ENCODE assay signal across 15 cellular contexts in the genomic region with DNA sequence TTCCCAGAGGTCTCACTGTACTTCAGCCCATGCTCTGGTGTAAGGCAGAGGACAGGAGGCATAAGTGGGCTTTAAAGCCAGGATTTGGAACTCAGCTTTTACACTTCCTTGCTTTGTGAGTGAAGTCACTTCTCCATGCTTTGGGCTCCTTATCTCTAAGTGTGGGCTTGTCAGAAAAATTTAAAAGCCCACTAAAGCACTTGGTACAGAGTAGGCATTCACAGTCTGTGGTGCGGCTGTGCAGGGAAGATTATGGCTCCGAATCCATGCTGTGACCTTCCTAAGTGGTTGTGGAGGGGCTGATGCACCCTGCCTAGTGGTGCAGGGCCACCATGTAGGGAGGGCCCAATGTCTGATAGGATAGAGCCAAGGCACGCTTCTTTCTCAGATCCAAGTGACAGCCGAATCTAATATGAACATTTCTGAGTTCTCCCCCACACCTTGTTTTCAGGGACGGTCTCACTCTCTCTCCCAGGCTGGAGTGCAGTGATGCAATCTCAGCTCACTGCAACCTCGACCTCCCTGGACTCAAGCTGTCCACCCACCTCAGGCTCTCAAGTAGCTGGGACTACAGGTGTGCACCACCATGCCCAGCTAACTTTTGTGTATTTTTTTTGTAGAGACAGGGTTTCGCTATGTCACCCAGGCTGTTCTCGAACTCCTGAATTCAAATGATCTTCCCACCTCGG.
"Had no signal": no experiment of that assay in that cellular context is flagged by ENCODE, and none has a peak within 500 bp of the region (broad histone marks: within the 10 kb centered on the region; RNA-seq: fewer than 3 reads in every experiment).

No MANE protein-coding gene starts in this region.

- H3K4me3 Mint-ChIP-seq: activated naive CD8-positive, alpha-beta T cell; activated T-helper 1 cell treated with anti-CD3 and anti-CD28 coated beads, Interleukin-12 subunit alpha, Interleukin-12 subunit beta, Interleukin-2, Interleukin-4 antibody, amounts not matched to agents 30 ng/mL and 10 ng/mL and 1 ng/mL, durations not matched to agents 14 hours and 24 hours and 36 hours; effector memory CD8-positive, alpha-beta T cell; naive thymus-derived CD8-positive, alpha-beta T cell; stimulated activated naive B cell treated with anti-CD40 and anti-IgM and Interleukin-4, amounts not matched to agents 10 μg/mL and 1 μg/mL and 100 μg/mL, for 72 hours; T-cell had no signal

- H3K36me3 Mint-ChIP-seq: activated naive CD8-positive, alpha-beta T cell; T-cell had no signal

- ATAC-seq: effector memory CD8-positive, alpha-beta T cell; naive thymus-derived CD8-positive, alpha-beta T cell; stimulated activated naive B cell treated with anti-CD40 and anti-IgM and Interleukin-4, amounts not matched to agents 10 μg/mL and 1 μg/mL and 100 μg/mL, for 72 hours; T-cell; upper lobe of right lung had no signal

- H3K27me3 ChIP-seq: neutrophil, sigmoid colon, spleen, upper lobe of right lung had no signal

- H3K9me3 Mint-ChIP-seq: activated T-helper 1 cell treated with anti-CD3 and anti-CD28 coated beads, Interleukin-12 subunit alpha, Interleukin-12 subunit beta, Interleukin-2, Interleukin-4 antibody, amounts not matched to agents 30 ng/mL and 10 ng/mL and 1 ng/mL, durations not matched to agents 14 hours and 24 hours and 36 hours; effector memory CD8-positive, alpha-beta T cell; naive thymus-derived CD8-positive, alpha-beta T cell; stimulated activated naive B cell treated with anti-CD40 and anti-IgM and Interleukin-4, amounts not matched to agents 10 μg/mL and 1 μg/mL and 100 μg/mL, for 72 hours; T-cell had no signal

- H3K27ac ChIP-seq: neutrophil, sigmoid colon, spleen, thoracic aorta, upper lobe of right lung had no signal

- H3K4me3 ChIP-seq: sigmoid colon, spleen, thoracic aorta, upper lobe of right lung had no signal

- H3K27me3 Mint-ChIP-seq: activated naive CD8-positive, alpha-beta T cell; effector memory CD8-positive, alpha-beta T cell; naive thymus-derived CD8-positive, alpha-beta T cell; stimulated activated naive B cell treated with anti-CD40 and anti-IgM and Interleukin-4, amounts not matched to agents 10 μg/mL and 1 μg/mL and 100 μg/mL, for 72 hours; T-cell had no signal

- H3K27ac Mint-ChIP-seq: activated naive CD8-positive, alpha-beta T cell; activated T-helper 1 cell treated with anti-CD3 and anti-CD28 coated beads, Interleukin-12 subunit alpha, Interleukin-12 subunit beta, Interleukin-2, Interleukin-4 antibody, amounts not matched to agents 30 ng/mL and 10 ng/mL and 1 ng/mL, durations not matched to agents 14 hours and 24 hours and 36 hours; effector memory CD8-positive, alpha-beta T cell; stimulated activated naive B cell treated with anti-CD40 and anti-IgM and Interleukin-4, amounts not matched to agents 10 μg/mL and 1 μg/mL and 100 μg/mL, for 72 hours; T-cell had no signal

- H3K9me3 ChIP-seq: neutrophil, sigmoid colon, spleen, thoracic aorta, upper lobe of right lung had no signal

- DNase-seq: activated CD4-positive, alpha-beta T cell treated with anti-CD3 and anti-CD28 coated beads for 1 hour; activated CD4-positive, alpha-beta T cell treated with anti-CD3 and anti-CD28 coated beads, Interleukin-2, amount 50 U/mL, for 48 hours; activated gamma-delta T cell treated with Interleukin-2 at 50 U/mL for 16 hours; activated T-cell treated with anti-CD3 and anti-CD28 coated beads for 4 hours; effector memory CD8-positive, alpha-beta T cell; naive thymus-derived CD8-positive, alpha-beta T cell; sigmoid colon; spleen; stimulated activated naive B cell treated with anti-CD40 and anti-IgM and Interleukin-4, amounts not matched to agents 10 μg/mL and 1 μg/mL and 100 μg/mL, for 72 hours; T-cell; upper lobe of right lung had no signal
